Comparison of ENCODE assay signal across 1 cellular context in genomic region chr17:60193032-60193431, GRCh38. TPM values are rescaled to one million over a fixed set of nuclear protein-coding genes. Genes with fewer than 3 reads are reported as not detected.
"Had no signal": no experiment of that assay in that cellular context is flagged by ENCODE, and none has a peak within 500 bp of the region (broad histone marks: within the 10 kb centered on the region; RNA-seq: fewer than 3 reads in every experiment).

No MANE protein-coding gene starts in this region.

RNA-seq across cellular contexts. Expression of gene CA4, which starts 43.3 kb away (rescaled TPM):
- polyA plus RNA-seq: naive thymus-derived CD8-positive, alpha-beta T cell had no signal
